14 cellular contexts compared by ENCODE assay signal in the genomic region with DNA sequence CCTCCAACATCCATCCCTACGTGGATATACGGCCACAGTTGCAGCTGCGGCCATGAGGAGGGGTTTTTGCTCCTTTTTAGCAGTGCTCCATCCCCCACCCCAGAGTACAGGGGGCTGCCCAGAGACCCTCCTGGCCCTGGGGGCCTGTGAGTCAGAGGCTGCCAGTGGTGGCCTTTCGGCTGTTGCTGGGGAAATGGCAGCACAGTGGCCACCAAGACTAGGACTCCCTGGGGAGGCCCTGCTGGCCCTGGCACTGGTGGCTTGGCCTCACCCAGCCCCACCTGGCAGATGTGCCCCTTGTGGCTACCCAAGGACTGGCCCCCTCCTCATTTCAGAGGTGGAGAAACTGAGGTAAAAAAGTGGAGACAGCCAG. TPM values are rescaled to one million over a fixed set of nuclear protein-coding genes. Genes with fewer than 3 reads are reported as not detected.
DNase-seq lines count a peak whose midpoint lies in the region; ATAC-seq and TF ChIP-seq lines count a peak whose summit lies in the region.
"Had no signal": no experiment of that assay in that cellular context is flagged by ENCODE, and none has a peak within 500 bp of the region (broad histone marks: within the 10 kb centered on the region; RNA-seq: fewer than 3 reads in every experiment).

No MANE protein-coding gene starts in this region.

- H3K4me1 Mint-ChIP-seq in activated T-helper 17 cell treated with anti-CD3 and anti-CD28 coated beads, Interleukin-2, amount 50 U/mL, for 72 hours = peaks cover 11% of the 10 kb centered on the region

- H3K36me3 Mint-ChIP-seq in activated T-helper 17 cell treated with anti-CD3 and anti-CD28 coated beads, Interleukin-2, amount 50 U/mL, for 72 hours (ENCODE audit: low read depth) = no peaks in the 10 kb centered on the region

- no peaks in the 10 kb centered on the region for H3K27me3 ChIP-seq in Peyer's patch
- no peaks in the 10 kb centered on the region for H3K27me3 ChIP-seq in esophagus muscularis mucosa
- no peaks in the 10 kb centered on the region for H3K27me3 ChIP-seq in parathyroid adenoma (ENCODE audit: control insufficient read depth, insufficient read depth, low read length)

- no peaks in the 10 kb centered on the region for H3K9me3 Mint-ChIP-seq in activated T-helper 17 cell treated with anti-CD3 and anti-CD28 coated beads, Interleukin-2, amount 50 U/mL, for 72 hours
- H3K9me3 Mint-ChIP-seq: activated T-helper 1 cell treated with anti-CD3 and anti-CD28 coated beads, Interleukin-12 subunit alpha, Interleukin-12 subunit beta, Interleukin-2, Interleukin-4 antibody, amounts not matched to agents 30 ng/mL and 10 ng/mL and 1 ng/mL, durations not matched to agents 14 hours and 24 hours and 36 hours; T-helper 1 cell treated with Interleukin-12 subunit alpha and Interleukin-12 subunit beta and Interleukin-4 antibody, amounts not matched to agents 30 μg/mL and 1 μg/mL, for 36 hours had no signal

- H3K4me1 ChIP-seq in Peyer's patch (peaks cover 0 to 45% (median 4%) of the 10 kb centered on the region in 4 donors), esophagus muscularis mucosa (peaks cover 63 to 92% (median 83%) of the 10 kb centered on the region in 4 donors), parathyroid adenoma (peaks cover 33% of the 10 kb centered on the region)

- intact Hi-C loops in esophagus muscularis mucosa (cut with DNase I) = no loop called here

- H3K9me3 ChIP-seq in Peyer's patch (no peaks in the 10 kb centered on the region), esophagus muscularis mucosa (no peaks in the 10 kb centered on the region), parathyroid adenoma (ENCODE audit: control insufficient read depth, low read length) (no peaks in the 10 kb centered on the region)

- no peak overlapping the region for H2AFZ ChIP-seq in parathyroid adenoma

- H3K4me3 Mint-ChIP-seq in activated T-helper 17 cell treated with anti-CD3 and anti-CD28 coated beads, Interleukin-2, amount 50 U/mL, for 72 hours = no peak overlapping the region
- H3K4me3 Mint-ChIP-seq: activated T-helper 1 cell treated with anti-CD3 and anti-CD28 coated beads, Interleukin-12 subunit alpha, Interleukin-12 subunit beta, Interleukin-2, Interleukin-4 antibody, amounts not matched to agents 30 ng/mL and 10 ng/mL and 1 ng/mL, durations not matched to agents 14 hours and 24 hours and 36 hours; T-helper 1 cell treated with Interleukin-12 subunit alpha and Interleukin-12 subunit beta and Interleukin-4 antibody, amounts not matched to agents 30 μg/mL and 1 μg/mL, for 36 hours had no signal

- no peak for TF ChIP-seq POLR2A in Peyer's patch (IDR thresholded peaks at IDR 0.05)
- no peak for TF ChIP-seq POLR2A in esophagus muscularis mucosa (IDR thresholded peaks at IDR 0.05; ENCODE audit: low read depth)

- no peak overlapping the region for H3K4me2 ChIP-seq in parathyroid adenoma (ENCODE audit: low read length)

- H3K27ac ChIP-seq in 22Rv1 = peak overlapping the region; percentile 7; the same call in 1 of the 2 replicates
- H3K27ac ChIP-seq in Peyer's patch = peak overlapping the region in 3 of 4 donors; percentile 42 to 77 (median 58)
- peak overlapping the region; percentile 82 to 89 (median 87) for H3K27ac ChIP-seq in esophagus muscularis mucosa (replicated peaks in 1 of 4)
- H3K27ac ChIP-seq in parathyroid adenoma = peak overlapping the region; percentile 5

- 61% methylated on average over 3 of the region's 4 CpGs for WGBS in esophagus muscularis mucosa

- H3K36me3 ChIP-seq in Peyer's patch (no peaks in the 10 kb centered on the region), esophagus muscularis mucosa (no peaks in the 10 kb centered on the region), parathyroid adenoma (ENCODE audit: control insufficient read depth, insufficient read depth, low read length) (no peaks in the 10 kb centered on the region)

- TF ChIP-seq CTCF in 22Rv1 (IDR thresholded peaks at IDR 0.05) (no peak), Peyer's patch (IDR thresholded peaks at IDR 0.05) (no peak), esophagus muscularis mucosa (IDR thresholded peaks at IDR 0.05) (no peak), parathyroid adenoma (IDR thresholded peaks at IDR 0.05) (no peak)

- DNase-seq in Peyer's patch = no peak
- no peak for DNase-seq in esophagus muscularis mucosa (ENCODE audit: extremely low spot score)
- no peak for DNase-seq in NCI-H1048 (lab: John Stamatoyannopoulos, UW)
- no peak for DNase-seq in putamen (ENCODE audit: low spot score)
- DNase-seq in activated effector memory CD4-positive, alpha-beta T cell treated with anti-CD3 and anti-CD28 coated beads, Interleukin-2, amount 50 U/mL, for 16 hours = no peak
- DNase-seq: activated CD4-positive, alpha-beta T cell treated with anti-CD3 and anti-CD28 coated beads for 48 hours; midbrain; NCI-H2227 treated with DMSO at 0.1 percent for 48 hours; OCI-M1 had no signal

- no peak for ATAC-seq in activated T-helper 17 cell treated with anti-CD3 and anti-CD28 coated beads, Interleukin-2, amount 50 U/mL, for 72 hours (replicated peaks)

- H3K27ac Mint-ChIP-seq in activated T-helper 17 cell treated with anti-CD3 and anti-CD28 coated beads, Interleukin-2, amount 50 U/mL, for 72 hours = no peak overlapping the region
- H3K27ac Mint-ChIP-seq: activated T-helper 1 cell treated with anti-CD3 and anti-CD28 coated beads, Interleukin-12 subunit alpha, Interleukin-12 subunit beta, Interleukin-2, Interleukin-4 antibody, amounts not matched to agents 30 ng/mL and 10 ng/mL and 1 ng/mL, durations not matched to agents 14 hours and 24 hours and 36 hours; T-helper 1 cell treated with Interleukin-12 subunit alpha and Interleukin-12 subunit beta and Interleukin-4 antibody, amounts not matched to agents 30 μg/mL and 1 μg/mL, for 36 hours had no signal

- H3K4me3 ChIP-seq in Peyer's patch = no peak overlapping the region
- H3K4me3 ChIP-seq in esophagus muscularis mucosa = no peak overlapping the region
- H3K4me3 ChIP-seq in parathyroid adenoma (ENCODE audit: low read depth, low read length) = no peak overlapping the region

- peaks cover 86% of the 10 kb centered on the region for H3K79me2 ChIP-seq in parathyroid adenoma

- H3K9ac ChIP-seq in parathyroid adenoma = no peak overlapping the region

- H3K27me3 Mint-ChIP-seq in activated T-helper 17 cell treated with anti-CD3 and anti-CD28 coated beads, Interleukin-2, amount 50 U/mL, for 72 hours = no peaks in the 10 kb centered on the region

- TF ChIP-seq EP300 in esophagus muscularis mucosa (IDR thresholded peaks at IDR 0.05) = no peak

RNA-seq across cellular contexts. Expression of gene RAI1, which starts 29.1 kb away (rescaled TPM):
- total RNA-seq in Peyer's patch (10 to 100 TPM; 12.8 to 51.2 (median 47.6) TPM), esophagus muscularis mucosa (10 to 100 TPM; 18.7 to 41.3 (median 28.3) TPM)
- 10 to 100 TPM in 1 of 2 donors, 1 to 10 TPM in 1; 7.0 to 16.0 TPM for total RNA-seq in activated T-helper 17 cell treated with anti-CD3 and anti-CD28 coated beads, Interleukin-2, amount 50 U/mL, for 72 hours

Comparison
In these comparisons a context has a peak if more than half of its experiments do, and no peak if none do; other contexts are left out.
1. H3K27ac ChIP-seq: peak in every context shown above with its lines; median percentile 87 in esophagus muscularis mucosa; 58 in Peyer's patch; 7 in 22Rv1; 5 in parathyroid adenoma.